In genomic region chr13:29933401-29933800, GRCh38 we compare ENCODE assay signal across 31 cellular contexts.
"Had no signal": no experiment of that assay in that cellular context is flagged by ENCODE, and none has a peak within 500 bp of the region (broad histone marks: within the 10 kb centered on the region; RNA-seq: fewer than 3 reads in every experiment).

No MANE protein-coding gene starts in this region.

- H3K9me3 ChIP-seq: adrenal gland, body of pancreas, breast epithelium had no signal

- H3K36me3 Mint-ChIP-seq: activated CD4-positive, alpha-beta memory T cell treated with anti-CD3 and anti-CD28 coated beads for 36 hours; activated naive CD4-positive, alpha-beta T cell treated with anti-CD3 and anti-CD28 coated beads, Interleukin-2, amount 50 U/mL, for 72 hours; activated naive CD8-positive, alpha-beta T cell treated with anti-CD3 and anti-CD28 coated beads for 36 hours; T-cell had no signal

- ATAC-seq: activated CD8-positive, alpha-beta T cell treated with anti-CD3 and anti-CD28 coated beads for 36 hours; activated naive CD4-positive, alpha-beta T cell treated with anti-CD3 and anti-CD28 coated beads, Interleukin-2, amount 50 U/mL, for 72 hours; activated T-cell treated with anti-CD3 and anti-CD28 coated beads, Interleukin-2, amount 50 U/mL, for 4 hours; activated T-cell treated with anti-CD3 and anti-CD28 coated beads, Interleukin-2, amount 50 U/mL, for 72 hours; activated T-helper 17 cell treated with anti-CD3 and anti-CD28 coated beads, Interleukin-2, amount 50 U/mL, for 72 hours; body of pancreas; T-cell; T-helper 17 cell had no signal

- H3K4me1 ChIP-seq: adrenal gland, breast epithelium had no signal

- H3K27me3 ChIP-seq: adrenal gland, body of pancreas, brain microvascular endothelial cell, breast epithelium had no signal

- H3K27me3 Mint-ChIP-seq: activated CD4-positive, alpha-beta memory T cell treated with anti-CD3 and anti-CD28 coated beads for 36 hours; activated CD8-positive, alpha-beta T cell treated with anti-CD3 and anti-CD28 coated beads for 36 hours; activated naive CD8-positive, alpha-beta T cell treated with anti-CD3 and anti-CD28 coated beads for 36 hours; activated T-helper 17 cell treated with anti-CD3 and anti-CD28 coated beads, Interleukin-2, amount 50 U/mL, for 72 hours; T-cell; T-helper 17 cell had no signal

- H3K4me3 Mint-ChIP-seq: activated B cell treated with CpG ODN at 0.5 μM for 24 hours; activated CD4-positive, alpha-beta memory T cell treated with anti-CD3 and anti-CD28 coated beads for 36 hours; activated CD8-positive, alpha-beta T cell treated with anti-CD3 and anti-CD28 coated beads for 36 hours; activated naive CD4-positive, alpha-beta T cell treated with anti-CD3 and anti-CD28 coated beads for 36 hours; activated naive CD8-positive, alpha-beta T cell treated with anti-CD3 and anti-CD28 coated beads for 36 hours; activated T-cell treated with anti-CD3 and anti-CD28 coated beads, Interleukin-2, amount 50 U/mL, for 4 hours; activated T-cell treated with anti-CD3 and anti-CD28 coated beads, Interleukin-2, amount 50 U/mL, for 72 hours; activated T-helper 1 cell treated with anti-CD3 and anti-CD28 coated beads, Interleukin-12 subunit alpha, Interleukin-12 subunit beta, Interleukin-2, Interleukin-4 antibody, amounts not matched to agents 30 ng/mL and 10 ng/mL and 1 ng/mL, durations not matched to agents 14 hours and 24 hours and 36 hours; activated T-helper 17 cell treated with anti-CD3 and anti-CD28 coated beads, Interleukin-2, amount 50 U/mL, for 72 hours; T-cell; T-helper 17 cell had no signal

- H3K4me3 ChIP-seq: adrenal gland, body of pancreas, breast epithelium had no signal

- H3K27ac ChIP-seq: adrenal gland, body of pancreas, brain microvascular endothelial cell, breast epithelium, VCaP had no signal

- H3K27ac Mint-ChIP-seq: activated B cell treated with CpG ODN at 0.5 μM for 24 hours; activated CD4-positive, alpha-beta memory T cell treated with anti-CD3 and anti-CD28 coated beads for 36 hours; activated CD8-positive, alpha-beta T cell treated with anti-CD3 and anti-CD28 coated beads for 36 hours; activated naive CD4-positive, alpha-beta T cell treated with anti-CD3 and anti-CD28 coated beads for 36 hours; activated naive CD4-positive, alpha-beta T cell treated with anti-CD3 and anti-CD28 coated beads, Interleukin-2, amount 50 U/mL, for 72 hours; activated naive CD8-positive, alpha-beta T cell treated with anti-CD3 and anti-CD28 coated beads for 36 hours; activated T-cell treated with anti-CD3 and anti-CD28 coated beads, Interleukin-2, amount 50 U/mL, for 72 hours; activated T-helper 1 cell treated with anti-CD3 and anti-CD28 coated beads, Interleukin-12 subunit alpha, Interleukin-12 subunit beta, Interleukin-2, Interleukin-4 antibody, amounts not matched to agents 30 ng/mL and 10 ng/mL and 1 ng/mL, durations not matched to agents 14 hours and 24 hours and 36 hours; activated T-helper 17 cell treated with anti-CD3 and anti-CD28 coated beads, Interleukin-2, amount 50 U/mL, for 72 hours; T-helper 17 cell had no signal

- DNase-seq: activated B cell treated with CpG ODN at 0.5 μM for 24 hours; activated CD4-positive, alpha-beta memory T cell treated with anti-CD3 and anti-CD28 coated beads for 36 hours; activated CD4-positive, alpha-beta T cell treated with anti-CD3 and anti-CD28 coated beads for 48 hours; activated CD4-positive, alpha-beta T cell treated with anti-CD3 and anti-CD28 coated beads, Interleukin-2, amount 50 U/mL, for 1 hour; activated CD4-positive, alpha-beta T cell treated with anti-CD3 and anti-CD28 coated beads, Interleukin-2, amount 50 U/mL, for 4 hours; activated CD4-positive, CD25-positive, alpha-beta regulatory T cell treated with anti-CD3 and anti-CD28 coated beads, Interleukin-2, amount 50 U/mL, for 72 hours; activated CD8-positive, alpha-beta memory T cell treated with anti-CD3 and anti-CD28 coated beads, Interleukin-2, amount 50 U/mL, for 4 hours; activated CD8-positive, alpha-beta T cell treated with anti-CD3 and anti-CD28 coated beads for 36 hours; activated effector memory CD4-positive, alpha-beta T cell treated with anti-CD3 and anti-CD28 coated beads, Interleukin-2, amount 50 U/mL, for 16 hours; activated gamma-delta T cell treated with Interleukin-2 at 50 U/mL for 16 hours; activated naive CD4-positive, alpha-beta T cell; activated naive CD4-positive, alpha-beta T cell treated with anti-CD3 and anti-CD28 coated beads for 36 hours; activated naive CD4-positive, alpha-beta T cell treated with anti-CD3 and anti-CD28 coated beads, Interleukin-2, amount 50 U/mL, for 16 hours; activated naive CD8-positive, alpha-beta T cell treated with anti-CD3 and anti-CD28 coated beads for 36 hours; activated T-cell treated with anti-CD3 and anti-CD28 coated beads for 4 hours; activated T-cell treated with anti-CD3 and anti-CD28 coated beads, Interleukin-2, amount 50 U/mL, for 1 hour; activated T-cell treated with anti-CD3 and anti-CD28 coated beads, Interleukin-2, amount 50 U/mL, for 4 hours; activated T-cell treated with anti-CD3 and anti-CD28 coated beads, Interleukin-2, amount 50 U/mL, for 72 hours; adrenal gland; amniotic stem cell; aorta; body of pancreas; brain microvascular endothelial cell; central memory CD4-positive, alpha-beta T cell; T-cell; T-helper 17 cell had no signal

- H3K9me3 Mint-ChIP-seq: activated B cell treated with CpG ODN at 0.5 μM for 24 hours; activated CD4-positive, alpha-beta memory T cell treated with anti-CD3 and anti-CD28 coated beads for 36 hours; activated CD8-positive, alpha-beta T cell treated with anti-CD3 and anti-CD28 coated beads for 36 hours; activated naive CD4-positive, alpha-beta T cell treated with anti-CD3 and anti-CD28 coated beads for 36 hours; activated naive CD4-positive, alpha-beta T cell treated with anti-CD3 and anti-CD28 coated beads, Interleukin-2, amount 50 U/mL, for 72 hours; activated naive CD8-positive, alpha-beta T cell treated with anti-CD3 and anti-CD28 coated beads for 36 hours; activated T-cell treated with anti-CD3 and anti-CD28 coated beads, Interleukin-2, amount 50 U/mL, for 4 hours; activated T-cell treated with anti-CD3 and anti-CD28 coated beads, Interleukin-2, amount 50 U/mL, for 72 hours; activated T-helper 1 cell treated with anti-CD3 and anti-CD28 coated beads, Interleukin-12 subunit alpha, Interleukin-12 subunit beta, Interleukin-2, Interleukin-4 antibody, amounts not matched to agents 30 ng/mL and 10 ng/mL and 1 ng/mL, durations not matched to agents 14 hours and 24 hours and 36 hours; activated T-helper 17 cell treated with anti-CD3 and anti-CD28 coated beads, Interleukin-2, amount 50 U/mL, for 72 hours; T-cell had no signal

- H3K36me3 ChIP-seq: adrenal gland, brain microvascular endothelial cell, breast epithelium had no signal
